Comparison of ENCODE assay signal across 8 cellular contexts in genomic region chr11:9004310-9004945, GRCh38. TPM values are rescaled to one million over a fixed set of nuclear protein-coding genes. Genes with fewer than 3 reads are reported as not detected.
DNase-seq lines count a peak whose midpoint lies in the region; ATAC-seq, FAIRE-seq and TF ChIP-seq lines count a peak whose summit lies in the region.

No MANE protein-coding gene starts in this region.

- ATAC-seq in Panc1 (peak; percentile 7), K562 (no peak), HepG2 (peak; percentile 69), thoracic aorta (ENCODE audit: insufficient number of reproducible peaks, low FRiP score, low read depth) (no peak), GM19328 (IDR thresholded peaks at IDR 0.05; ENCODE audit: unreplicated experiment) (no peak), HG03280 (IDR thresholded peaks at IDR 0.05; ENCODE audit: unreplicated experiment) (no peak)

- no peak for DNase-seq in Panc1 (ENCODE audit: low read depth, low spot score)
- peak in 1 of 4 experiments; percentile 17 for DNase-seq in K562 (ENCODE audit: extremely low read depth in 1 of 4, low spot score in 3 of 4)
- no peak for DNase-seq in HepG2 (ENCODE audit: low spot score)
- DNase-seq in thoracic aorta (ENCODE audit: low spot score) = no peak
- no peak for DNase-seq in HPDE6-E6E7 (ENCODE audit: extremely low spot score)

- no peak for TF ChIP-seq EP300 in K562 (IDR thresholded peaks at IDR 0.05; ENCODE audit: low read length)
- TF ChIP-seq EP300 in HepG2 (IDR thresholded peaks at IDR 0.05; ENCODE audit: low read depth in 2 of 2, low read length in 2 of 2) = no peak
- no peak for TF ChIP-seq EP300 in HepG2 (CRISPR knock-in tag; IDR thresholded peaks at IDR 0.05; ENCODE audit: borderline replicate concordance)

- FAIRE-seq in K562 (lab: Jason Lieb, UNC) (no peak), HepG2 (lab: Jason Lieb, UNC) (no peak)

- no peak overlapping the region for H3K27ac ChIP-seq in Panc1 (ENCODE audit: low read length)
- no peak overlapping the region for H3K27ac ChIP-seq in K562 (ENCODE audit: extremely low read depth, low read depth, low read length)
- no peak overlapping the region for H3K27ac ChIP-seq in HepG2 (ENCODE audit: extremely low read length, insufficient read depth, low read length)
- H3K27ac ChIP-seq in thoracic aorta = no peak overlapping the region

- no TSS peak for BruUV-seq in Panc1 (replicated peaks; lab: Mats Ljungman, UMichigan)
- BruUV-seq in K562 (replicated peaks; lab: Mats Ljungman, UMichigan) = no TSS peak
- BruUV-seq in HepG2 (replicated peaks; lab: Mats Ljungman, UMichigan) = no TSS peak

- TF ChIP-seq CTCF in Panc1 (IDR thresholded peaks at IDR 0.05) = no peak
- TF ChIP-seq CTCF in K562 (IDR thresholded peaks at IDR 0.05 in 2 of 3, conservative IDR thresholded peaks at IDR 0.05 in 1 of 3; ENCODE audit: insufficient read depth in 2 of 3, low read depth in 1 of 3, low read length in 3 of 3) = no peak
- TF ChIP-seq CTCF in HepG2 (CRISPR knock-in tag; IDR thresholded peaks at IDR 0.05) = no peak
- TF ChIP-seq CTCF in thoracic aorta (IDR thresholded peaks at IDR 0.05) = no peak

- no peaks in the 10 kb centered on the region; the same call in 1 of the 2 replicates for H4K20me1 ChIP-seq in K562 (replicated peaks; ENCODE audit: control insufficient read depth, insufficient read depth, low read length)
- no peaks in the 10 kb centered on the region for H4K20me1 ChIP-seq in HepG2 (ENCODE audit: insufficient read depth, low read length)

- H2AFZ ChIP-seq in K562 (ENCODE audit: low read depth, low read length) = peak overlapping the region; percentile 92
- H2AFZ ChIP-seq in HepG2 (ENCODE audit: low read length) = no peak overlapping the region

- TF ChIP-seq POLR2A in K562 (conservative IDR thresholded peaks at IDR 0.05) (no peak), HepG2 (IDR thresholded peaks at IDR 0.05; ENCODE audit: insufficient read depth in 1 of 2, low read depth in 2 of 2, low read length in 2 of 2) (no peak)

- no peaks in the 10 kb centered on the region for H3K9me1 ChIP-seq in K562 (ENCODE audit: control insufficient read depth, insufficient read depth, low read length)

- H3K79me2 ChIP-seq in K562 (ENCODE audit: control insufficient read depth, insufficient read depth, low read length) = peaks cover 4% of the 10 kb centered on the region; the same call in 1 of the 3 replicates
- no peaks in the 10 kb centered on the region for H3K79me2 ChIP-seq in HepG2 (ENCODE audit: insufficient read depth, low read length)

- in situ Hi-C loops in Panc1 (cut with HindIII; ENCODE audit: low pct_unique_long_range_greater_than_20kb, low sequenced_read_pairs) = no loop called here
- in situ Hi-C loops in K562 (cut with MboI) = no loop called here
- in situ Hi-C loops in HepG2 (cut with HindIII; ENCODE audit: extremely low pct_ligation_motif_present, low pct_unique_long_range_greater_than_20kb) = no loop called here

- H3K4me1 ChIP-seq in ES-I3 (ENCODE audit: insufficient read depth, low read length) (no peaks in the 10 kb centered on the region), Panc1 (ENCODE audit: control insufficient read depth, insufficient read depth, low read length) (peaks cover 26% of the 10 kb centered on the region), K562 (replicated peaks in 1 of 2; ENCODE audit: control insufficient read depth in 2 of 2, insufficient read depth in 2 of 2, low read length in 2 of 2) (peaks cover 15 to 23% of the 10 kb centered on the region in 2 experiments), HepG2 (ENCODE audit: insufficient read depth, low read length) (peaks cover 11% of the 10 kb centered on the region), thoracic aorta (ENCODE audit: control insufficient read depth in 1 of 2, low read depth in 2 of 2) (peaks cover 6 to 27% of the 10 kb centered on the region in 2 donors)

- H3K9ac ChIP-seq in ES-I3 (ENCODE audit: low read depth, low read length) (peak overlapping the region; percentile 70), K562 (ENCODE audit: insufficient read depth in 1 of 2, low read depth in 2 of 2, low read length in 2 of 2) (peak overlapping the region; percentile 69 to 90; a peak in 3 of 4 replicates), HepG2 (ENCODE audit: insufficient read depth, low read depth, low read length) (no peak overlapping the region)

- intact Hi-C loops in Panc1 (cut with micrococcal nuclease; ENCODE audit: unreplicated experiment) (no loop called here), K562 (cut with micrococcal nuclease) (loop anchor here (5.0 kb wide), 1 partner anchor 42 kb away; the partner anchor contains the start of gene TMEM9B), HepG2 (cut with micrococcal nuclease; ENCODE audit: unreplicated experiment) (no loop called here)

- H3K4me3 ChIP-seq in Panc1 (ENCODE audit: low read depth in 2 of 2, low read length in 2 of 2) (peak overlapping the region; percentile 54 to 87), K562 (peak overlapping the region; percentile 48), HepG2 (replicated peaks in 1 of 3; ENCODE audit: insufficient read depth in 1 of 3, low read depth in 2 of 3, low read length in 3 of 3) (peak overlapping the region; percentile 42 to 67 (median 51); a peak in 4 of 6 replicates), thoracic aorta (peak overlapping the region; percentile 82)

- H3K27me3 ChIP-seq in Panc1 (ENCODE audit: control insufficient read depth, insufficient read depth, low read length) (no peaks in the 10 kb centered on the region), K562 (ENCODE audit: control insufficient read depth in 2 of 2, insufficient read depth in 2 of 2, low read length in 2 of 2) (no peaks in the 10 kb centered on the region; a peak in 2 of 5 replicates), HepG2 (ENCODE audit: control insufficient read depth in 1 of 2, insufficient read depth in 2 of 2, low read length in 2 of 2) (peaks cover 1 to 50% of the 10 kb centered on the region in 2 experiments), thoracic aorta (replicated peaks; ENCODE audit: insufficient read depth) (no peaks in the 10 kb centered on the region)

- CTCF ChIA-PET in Panc1 (lab: Charles Lee) (no interaction called here), K562 (lab: Yijun Ruan, JAX; ENCODE audit: low intra/inter-chr PET ratio) (no interaction called here), HepG2 (lab: Yijun Ruan, JAX; ENCODE audit: low intra/inter-chr PET ratio, low total read pairs) (no interaction called here)

- no peaks in the 10 kb centered on the region for H3K9me3 ChIP-seq in ES-I3 (ENCODE audit: control insufficient read depth, insufficient read depth, low read length)
- H3K9me3 ChIP-seq in Panc1 (ENCODE audit: control insufficient read depth, insufficient read depth, low read depth, low read length) = no peaks in the 10 kb centered on the region
- H3K9me3 ChIP-seq in K562 (replicated peaks; ENCODE audit: control insufficient read depth, insufficient read depth, low read depth, low read length) = no peaks in the 10 kb centered on the region
- no peaks in the 10 kb centered on the region for H3K9me3 ChIP-seq in HepG2 (ENCODE audit: low read length)
- H3K9me3 ChIP-seq in thoracic aorta = no peaks in the 10 kb centered on the region

- POLR2A ChIA-PET in Panc1 (lab: Charles Lee) = no interaction called here
- POLR2A ChIA-PET in K562 (lab: Yijun Ruan, JAX) = interaction anchor here (0.6 to 2.5 kb wide), 5 partner anchors 11 to 75 kb away, joined by 3 to 17 read pairs (median 3); no protein-coding TSS in a partner anchor
- POLR2A ChIA-PET in HepG2 (lab: Yijun Ruan, JAX) = no interaction called here

- TF ChIP-seq RAD21 in K562 (CRISPR knock-in tag; conservative IDR thresholded peaks at IDR 0.05 in 1 of 2, IDR thresholded peaks at IDR 0.05 in 1 of 2) = no peak
- TF ChIP-seq RAD21 in HepG2 (CRISPR knock-in tag; IDR thresholded peaks at IDR 0.05) = no peak

- H3K4me2 ChIP-seq in K562 (ENCODE audit: insufficient read depth, low read length) = peak overlapping the region; percentile 30; the same call in 1 of the 2 replicates
- peak overlapping the region; percentile 79 for H3K4me2 ChIP-seq in HepG2 (ENCODE audit: low read depth, low read length)

- no peaks in the 10 kb centered on the region for H3K36me3 ChIP-seq in ES-I3 (ENCODE audit: insufficient read depth, low read length)
- no peaks in the 10 kb centered on the region for H3K36me3 ChIP-seq in Panc1 (ENCODE audit: control insufficient read depth, insufficient read depth, low read length)
- no peaks in the 10 kb centered on the region for H3K36me3 ChIP-seq in K562 (ENCODE audit: control insufficient read depth, insufficient read depth, low read length)
- H3K36me3 ChIP-seq in HepG2 (replicated peaks in 1 of 2; ENCODE audit: control insufficient read depth in 1 of 2, insufficient read depth in 2 of 2, low read length in 2 of 2) = no peaks in the 10 kb centered on the region
- no peaks in the 10 kb centered on the region for H3K36me3 ChIP-seq in thoracic aorta

- WGBS in K562 (ENCODE audit: insufficient coverage, low coverage, missing lambda C conversion rate) = 57% methylated on average over 31 of the region's 60 CpGs
- WGBS in HepG2 (ENCODE audit: low lambda C conversion rate) = 22% methylated on average over 7 of the region's 60 CpGs

RNA-seq across cellular contexts. Expression of gene NRIP3, which starts 0.6 kb away (rescaled TPM):
- 22.8 TPM for total RNA-seq in Panc1 (2021; ENCODE audit: unreplicated experiment)
- 10.5 TPM for polyA plus RNA-seq in Panc1 (2012; ENCODE audit: insufficient read length)
- 16.4 and 21.2 TPM in 2 replicates for total RNA-seq in K562 (2011; cell fraction: chromatin; rRNA removed; ENCODE audit: low replicate concordance)
- 12.2 and 12.6 TPM in 2 replicates for total RNA-seq in K562 (2011; cell fraction: nucleolus; rRNA removed)
- 15.0 and 21.2 TPM in 2 replicates for total RNA-seq in K562 (2011; cell fraction: nucleoplasm; rRNA removed)
- total RNA-seq in K562 (2014; rRNA removed) = 10.9 and 11.4 TPM in 2 replicates
- 16.6 and 18.9 TPM in 2 replicates for total RNA-seq in K562 (2014; rRNA removed; fragmentation: Illumina TruSeq; extraction: Trizol)
- total RNA-seq in K562 (2015; rRNA removed; fragmentation: Illumina TruSeq; extraction: Trizol) = 12.9 and 13.8 TPM in 2 replicates
- total RNA-seq in K562 (2021) = 14.4 and 15.3 TPM in 2 replicates
- 12.0 and 18.7 TPM in 2 replicates for polyA plus RNA-seq in K562 (2011; rRNA removed)
- 9.9 and 10.9 TPM in 2 replicates for polyA plus RNA-seq in K562 (2011; cell fraction: cytosol; rRNA removed)
- 11.9 and 13.7 TPM in 2 replicates for polyA plus RNA-seq in K562 (2011; cell fraction: nucleus; rRNA removed)
- polyA plus RNA-seq in K562 (2012) = 7.2 and 9.1 TPM in 2 replicates
- polyA plus RNA-seq in K562 (2014; fragmentation: Illumina TruSeq; extraction: Trizol) = 11.6 and 12.6 TPM in 2 replicates
- polyA plus RNA-seq in K562 (2014; fragmentation: Nextera tagmentation; extraction: Ambion mirVana) = 1 to 10 TPM; 4.4 to 6.4 TPM
- polyA plus RNA-seq in K562 (2014; rRNA removed) = 7.4 and 8.5 TPM in 2 replicates
- 22.0 and 27.3 TPM in 2 replicates for polyA minus RNA-seq in K562 (2011; rRNA and poly(A)+ RNA removed)
- 9.7 and 16.0 TPM in 2 replicates for polyA minus RNA-seq in K562 (2011; cell fraction: cytosol; rRNA and poly(A)+ RNA removed)
- 5.4 and 6.0 TPM in 2 replicates for polyA minus RNA-seq in K562 (2011; cell fraction: nucleus; rRNA and poly(A)+ RNA removed)
- total RNA-seq in HepG2 (2016; rRNA removed; fragmentation: Illumina TruSeq; extraction: Trizol) = 0.07 and 0.24 TPM in 2 replicates
- not detected in 2 replicates for total RNA-seq in HepG2 (2016; cell fraction: cytosol; rRNA removed; fragmentation: Illumina TruSeq; extraction: Trizol; ENCODE audit: low read depth)
- total RNA-seq in HepG2 (2016; cell fraction: insoluble cytoplasmic fraction; rRNA removed; fragmentation: Illumina TruSeq; extraction: Trizol) = 0.04 and 0.06 TPM in 2 replicates
- 0.07 and 0.12 TPM in 2 replicates for total RNA-seq in HepG2 (2016; cell fraction: membrane; rRNA removed; fragmentation: Illumina TruSeq; extraction: Trizol)
- not detected in 2 replicates for total RNA-seq in HepG2 (2016; cell fraction: nucleus; rRNA removed; fragmentation: Illumina TruSeq; extraction: Trizol)
- polyA plus RNA-seq in HepG2 (2011; rRNA removed) = 0.03 and 0.04 TPM in 2 replicates
- 0.04 and 0.06 TPM in 2 replicates for polyA plus RNA-seq in HepG2 (2011; cell fraction: cytosol; rRNA removed)
- 0.05 and 0.19 TPM in 2 replicates for polyA plus RNA-seq in HepG2 (2011; cell fraction: nucleus; rRNA removed)
- 0.07 and 0.12 TPM in 2 replicates for polyA plus RNA-seq in HepG2 (2012)
- not detected in 2 replicates for polyA plus RNA-seq in HepG2 (2016; cell fraction: cytosol; fragmentation: Illumina TruSeq; extraction: Trizol; ENCODE audit: low read depth)
- polyA plus RNA-seq in HepG2 (2016; cell fraction: insoluble cytoplasmic fraction; fragmentation: Illumina TruSeq; extraction: Trizol; ENCODE audit: low read depth) = not detected in 2 replicates
- not detected in 2 replicates for polyA plus RNA-seq in HepG2 (2016; cell fraction: membrane; fragmentation: Illumina TruSeq; extraction: Trizol; ENCODE audit: low read depth)
- not detected in 2 replicates for polyA plus RNA-seq in HepG2 (2016; cell fraction: nucleus; fragmentation: Illumina TruSeq; extraction: Trizol; ENCODE audit: insufficient read depth, low read depth)
- polyA minus RNA-seq in HepG2 (2011; rRNA and poly(A)+ RNA removed; ENCODE audit: low replicate concordance) = 0.06 TPM in 1 of 2 replicates, not detected in the other
- polyA minus RNA-seq in HepG2 (2011; cell fraction: cytosol; rRNA and poly(A)+ RNA removed) = not detected in 2 replicates
- polyA minus RNA-seq in HepG2 (2011; cell fraction: nucleus; rRNA and poly(A)+ RNA removed) = not detected in 2 replicates
- total RNA-seq in thoracic aorta = 1 to 10 TPM; 2.1 to 5.3 TPM

RNA-seq across cellular contexts. Expression of gene TMEM9B, which starts 40.2 kb away (rescaled TPM):
- total RNA-seq in Panc1 (2021; ENCODE audit: unreplicated experiment) (76.2 TPM), K562 (2014; rRNA removed) (9.8 and 14.7 TPM in 2 replicates), K562 (2014; rRNA removed; fragmentation: Illumina TruSeq; extraction: Trizol) (17.8 and 19.9 TPM in 2 replicates), K562 (2015; rRNA removed; fragmentation: Illumina TruSeq; extraction: Trizol) (15.8 and 19.4 TPM in 2 replicates), K562 (2021) (14.0 TPM in 2 replicates), HepG2 (2016; rRNA removed; fragmentation: Illumina TruSeq; extraction: Trizol) (17.4 and 20.8 TPM in 2 replicates), thoracic aorta (10 to 100 TPM; 27.9 to 35.3 TPM)
- polyA plus RNA-seq in Panc1 (2012; ENCODE audit: insufficient read length) = 61.8 TPM
- 13.2 and 21.8 TPM in 2 replicates for total RNA-seq in K562 (2011; cell fraction: chromatin; rRNA removed; ENCODE audit: low replicate concordance)
- total RNA-seq in K562 (2011; cell fraction: nucleolus; rRNA removed) = 13.7 and 14.1 TPM in 2 replicates
- 20.6 and 29.5 TPM in 2 replicates for total RNA-seq in K562 (2011; cell fraction: nucleoplasm; rRNA removed)
- polyA plus RNA-seq in K562 (2011; rRNA removed) (12.8 and 20.0 TPM in 2 replicates), K562 (2014; fragmentation: Illumina TruSeq; extraction: Trizol) (12.5 and 16.0 TPM in 2 replicates), K562 (2014; fragmentation: Nextera tagmentation; extraction: Ambion mirVana) (1 to 10 TPM; 7.7 to 9.6 TPM), K562 (2014; rRNA removed) (11.9 and 16.6 TPM in 2 replicates), HepG2 (2011; rRNA removed) (12.3 and 12.4 TPM in 2 replicates)
- polyA plus RNA-seq in K562 (2011; cell fraction: cytosol; rRNA removed) = 7.1 and 10.5 TPM in 2 replicates
- polyA plus RNA-seq in K562 (2011; cell fraction: nucleus; rRNA removed) = 5.1 and 5.3 TPM in 2 replicates
- polyA plus RNA-seq in K562 (2012) = 15.9 and 22.1 TPM in 2 replicates
- 12.4 and 14.1 TPM in 2 replicates for polyA minus RNA-seq in K562 (2011; rRNA and poly(A)+ RNA removed)
- polyA minus RNA-seq in K562 (2011; cell fraction: cytosol; rRNA and poly(A)+ RNA removed) = 3.0 and 4.0 TPM in 2 replicates
- 5.8 and 6.3 TPM in 2 replicates for polyA minus RNA-seq in K562 (2011; cell fraction: nucleus; rRNA and poly(A)+ RNA removed)
- total RNA-seq in HepG2 (2016; cell fraction: cytosol; rRNA removed; fragmentation: Illumina TruSeq; extraction: Trizol; ENCODE audit: low read depth) = 12.2 and 14.3 TPM in 2 replicates
- 17.2 and 21.3 TPM in 2 replicates for total RNA-seq in HepG2 (2016; cell fraction: insoluble cytoplasmic fraction; rRNA removed; fragmentation: Illumina TruSeq; extraction: Trizol)
- total RNA-seq in HepG2 (2016; cell fraction: membrane; rRNA removed; fragmentation: Illumina TruSeq; extraction: Trizol) = 25.3 and 25.6 TPM in 2 replicates
- 13.8 and 15.3 TPM in 2 replicates for total RNA-seq in HepG2 (2016; cell fraction: nucleus; rRNA removed; fragmentation: Illumina TruSeq; extraction: Trizol)
- polyA plus RNA-seq in HepG2 (2011; cell fraction: cytosol; rRNA removed) = 6.4 and 13.3 TPM in 2 replicates
- polyA plus RNA-seq in HepG2 (2011; cell fraction: nucleus; rRNA removed) = 2.8 and 4.6 TPM in 2 replicates
- polyA plus RNA-seq in HepG2 (2012) = 13.0 and 19.3 TPM in 2 replicates
- polyA plus RNA-seq in HepG2 (2016; cell fraction: cytosol; fragmentation: Illumina TruSeq; extraction: Trizol; ENCODE audit: low read depth) = 14.7 and 19.1 TPM in 2 replicates
- 21.0 and 21.7 TPM in 2 replicates for polyA plus RNA-seq in HepG2 (2016; cell fraction: insoluble cytoplasmic fraction; fragmentation: Illumina TruSeq; extraction: Trizol; ENCODE audit: low read depth)
- polyA plus RNA-seq in HepG2 (2016; cell fraction: membrane; fragmentation: Illumina TruSeq; extraction: Trizol; ENCODE audit: low read depth) = 23.1 and 24.9 TPM in 2 replicates
- polyA plus RNA-seq in HepG2 (2016; cell fraction: nucleus; fragmentation: Illumina TruSeq; extraction: Trizol; ENCODE audit: insufficient read depth, low read depth) = 24.7 and 25.5 TPM in 2 replicates
- 5.0 and 18.1 TPM in 2 replicates for polyA minus RNA-seq in HepG2 (2011; rRNA and poly(A)+ RNA removed; ENCODE audit: low replicate concordance)
- polyA minus RNA-seq in HepG2 (2011; cell fraction: cytosol; rRNA and poly(A)+ RNA removed) = 3.5 and 4.5 TPM in 2 replicates
- 5.5 and 6.5 TPM in 2 replicates for polyA minus RNA-seq in HepG2 (2011; cell fraction: nucleus; rRNA and poly(A)+ RNA removed)

Comparison
In these comparisons a context has a peak if more than half of its experiments do, and no peak if none do; other contexts are left out.
1. ATAC-seq: peak in Panc1 (single experiment) and HepG2 (single experiment); none in K562 (single experiment), thoracic aorta (single experiment), GM19328 (single experiment) and HG03280 (single experiment).
2. Peak in every context shown above with its lines, with median percentiles within 50 percentile points of each other: H3K4me3 ChIP-seq.